In the genomic region with DNA sequence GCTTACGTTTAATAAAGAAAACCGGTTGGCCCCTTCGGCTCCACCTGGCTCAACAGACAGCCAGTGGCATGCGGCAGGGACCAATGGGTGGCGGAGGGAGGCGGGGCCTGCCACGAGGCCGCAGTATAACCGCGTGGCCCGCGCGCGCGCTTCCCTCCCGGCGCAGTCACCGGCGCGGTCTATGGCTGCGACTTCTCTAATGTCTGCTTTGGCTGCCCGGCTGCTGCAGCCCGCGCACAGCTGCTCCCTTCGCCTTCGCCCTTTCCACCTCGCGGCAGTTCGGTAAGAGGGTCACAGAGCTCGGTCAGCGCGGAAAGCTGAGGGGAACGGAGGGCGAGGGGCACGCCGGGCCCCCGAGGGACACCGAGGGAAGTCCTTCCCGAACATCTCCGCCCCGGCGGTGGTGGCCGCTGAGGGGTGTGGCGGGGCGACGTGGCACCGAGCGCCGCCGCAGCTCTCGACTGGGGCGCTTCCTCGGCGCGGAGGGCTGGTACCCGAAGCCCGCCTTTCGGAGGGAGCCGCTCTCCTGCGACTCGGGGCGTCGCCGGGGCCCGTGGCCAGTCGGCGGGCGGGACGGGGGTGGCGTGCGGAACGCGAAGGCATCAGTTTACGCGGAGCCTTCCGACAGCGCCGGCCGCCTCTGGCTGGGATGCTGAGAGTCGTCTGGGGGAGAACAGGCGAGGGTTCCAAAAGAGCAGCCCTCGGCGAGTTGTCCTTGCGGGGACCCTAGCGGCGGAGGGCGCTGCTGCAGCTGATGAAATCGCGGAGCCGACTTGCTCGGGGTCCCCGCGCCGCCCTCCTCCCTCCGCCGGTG, we compare ENCODE assay signal across 8 cellular contexts. TPM values are rescaled to one million over a fixed set of nuclear protein-coding genes. Genes with fewer than 3 reads are reported as not detected.
DNase-seq lines count a peak whose midpoint lies in the region; ATAC-seq, FAIRE-seq and TF ChIP-seq lines count a peak whose summit lies in the region.

A gene (plus strand): TSS at position 155 of the 814 bp plus-strand sequence. CDS start 27 bp downstream, at position 182.

- peak within 1 kb of the TSS; percentile 98 for H3K27ac Mint-ChIP-seq in activated CD4-positive, alpha-beta T cell treated with anti-CD3 and anti-CD28 coated beads, Interleukin-2, amount 10 ng/mL, durations not matched to agents 7 days and 5 days
- H3K27ac Mint-ChIP-seq in dendritic cell treated with granulocyte-macrophage colony-stimulating factor and Interleukin-4, amounts not matched to agents 40 ng/mL and 50 ng/mL, for 4 days, result peak within 1 kb of the TSS; percentile 92

- TF ChIP-seq RAD21 in HepG2 (CRISPR knock-in tag; IDR thresholded peaks at IDR 0.05), result peak; percentile 58; the same call in 1 of the 2 replicates

- TF ChIP-seq POLR2A in HepG2 (IDR thresholded peaks at IDR 0.05; ENCODE audit: insufficient read depth in 1 of 2, low read depth in 2 of 2, low read length in 2 of 2), result peak; percentile 96 to 99

- peaks cover 0 to 7% of the 10 kb centered on the region in 2 experiments; a peak in 1 of 5 replicates for H3K36me3 ChIP-seq in HepG2 (replicated peaks in 1 of 2; ENCODE audit: control insufficient read depth in 1 of 2, insufficient read depth in 2 of 2, low read length in 2 of 2)

- ATAC-seq in GM19351 (IDR thresholded peaks at IDR 0.05; ENCODE audit: unreplicated experiment) (peak; percentile 88), HG03521 (IDR thresholded peaks at IDR 0.05; ENCODE audit: unreplicated experiment) (peak; percentile 88), HepG2 (peak; percentile 94)

- no peak for FAIRE-seq in HepG2 (lab: Jason Lieb, UNC)

- H4K20me1 ChIP-seq in HepG2 (ENCODE audit: insufficient read depth, low read length), result peaks cover 40% of the 10 kb centered on the region

- H3K79me2 ChIP-seq in HepG2 (ENCODE audit: insufficient read depth, low read length), result peaks cover 45% of the 10 kb centered on the region

- H3K27me3 Mint-ChIP-seq in activated CD4-positive, alpha-beta T cell treated with anti-CD3 and anti-CD28 coated beads, Interleukin-2, amount 10 ng/mL, durations not matched to agents 7 days and 5 days, result no peaks in the 10 kb centered on the region
- H3K27me3 Mint-ChIP-seq in dendritic cell treated with granulocyte-macrophage colony-stimulating factor and Interleukin-4, amounts not matched to agents 40 ng/mL and 50 ng/mL, for 4 days, result no peaks in the 10 kb centered on the region

- no peaks in the 10 kb centered on the region for H3K9me3 Mint-ChIP-seq in activated CD4-positive, alpha-beta T cell treated with anti-CD3 and anti-CD28 coated beads, Interleukin-2, amount 10 ng/mL, durations not matched to agents 7 days and 5 days
- no peaks in the 10 kb centered on the region for H3K9me3 Mint-ChIP-seq in dendritic cell treated with granulocyte-macrophage colony-stimulating factor and Interleukin-4, amounts not matched to agents 40 ng/mL and 50 ng/mL, for 4 days

- no TSS peak for BruUV-seq in HepG2 (replicated peaks; lab: Mats Ljungman, UMichigan)

- H3K27ac ChIP-seq in C4-2B (peak within 1 kb of the TSS; percentile 96), HepG2 (ENCODE audit: extremely low read length, insufficient read depth, low read length) (peak within 1 kb of the TSS; percentile 94)

- TF ChIP-seq EP300 in HepG2 (IDR thresholded peaks at IDR 0.05; ENCODE audit: low read depth in 2 of 2, low read length in 2 of 2) (peak in 1 of 2 experiments; percentile 42; a peak in 1 of 4 replicates), HepG2 (CRISPR knock-in tag; IDR thresholded peaks at IDR 0.05; ENCODE audit: borderline replicate concordance) (peak; percentile 42; the same call in 1 of the 2 replicates)

- H2AFZ ChIP-seq in HepG2 (ENCODE audit: low read length), result peak within 1 kb of the TSS; percentile 6

- WGBS in HepG2 (ENCODE audit: low lambda C conversion rate), result 75% methylated on average over 78 of the region's 96 CpGs

- CTCF ChIA-PET in activated CD4-positive, alpha-beta T cell treated with anti-CD3 and anti-CD28 coated beads, Interleukin-2, amount 10 ng/mL, durations not matched to agents 7 days and 5 days (lab: Charles Lee), result interaction anchor here (0.6 to 6.1 kb wide), 11 partner anchors 9 to 294 kb away, joined by 3 to 83 read pairs (median 4); a partner anchor contains a TSS
- CTCF ChIA-PET in HepG2 (lab: Yijun Ruan, JAX; ENCODE audit: low intra/inter-chr PET ratio, low total read pairs), result no interaction called here

- no peaks in the 10 kb centered on the region; a peak in 1 of 5 replicates for H3K27me3 ChIP-seq in HepG2 (ENCODE audit: control insufficient read depth in 1 of 2, insufficient read depth in 2 of 2, low read length in 2 of 2)

- peak within 1 kb of the TSS; percentile 92 for H3K4me3 Mint-ChIP-seq in activated CD4-positive, alpha-beta T cell treated with anti-CD3 and anti-CD28 coated beads, Interleukin-2, amount 10 ng/mL, durations not matched to agents 7 days and 5 days
- peak within 1 kb of the TSS; percentile 95 for H3K4me3 Mint-ChIP-seq in dendritic cell treated with granulocyte-macrophage colony-stimulating factor and Interleukin-4, amounts not matched to agents 40 ng/mL and 50 ng/mL, for 4 days

- peak within 1 kb of the TSS; percentile 73 for H3K4me2 ChIP-seq in HepG2 (ENCODE audit: low read depth, low read length)

- H3K36me3 Mint-ChIP-seq in activated CD4-positive, alpha-beta T cell treated with anti-CD3 and anti-CD28 coated beads, Interleukin-2, amount 10 ng/mL, durations not matched to agents 7 days and 5 days (ENCODE audit: low read depth), result peaks cover 28% of the 10 kb centered on the region
- H3K36me3 Mint-ChIP-seq in dendritic cell treated with granulocyte-macrophage colony-stimulating factor and Interleukin-4, amounts not matched to agents 40 ng/mL and 50 ng/mL, for 4 days (ENCODE audit: low read depth), result peaks cover 51% of the 10 kb centered on the region

- H3K4me1 ChIP-seq in HepG2 (ENCODE audit: insufficient read depth, low read length), result peaks cover 60% of the 10 kb centered on the region

- in situ Hi-C loops in HepG2 (cut with HindIII; ENCODE audit: extremely low pct_ligation_motif_present, low pct_unique_long_range_greater_than_20kb), result no loop called here

- H3K9ac ChIP-seq in HepG2 (ENCODE audit: insufficient read depth, low read depth, low read length), result peak within 1 kb of the TSS; percentile 97

- peaks cover 55% of the 10 kb centered on the region for H3K4me1 Mint-ChIP-seq in activated CD4-positive, alpha-beta T cell treated with anti-CD3 and anti-CD28 coated beads, Interleukin-2, amount 10 ng/mL, durations not matched to agents 7 days and 5 days
- H3K4me1 Mint-ChIP-seq in dendritic cell treated with granulocyte-macrophage colony-stimulating factor and Interleukin-4, amounts not matched to agents 40 ng/mL and 50 ng/mL, for 4 days (ENCODE audit: low read depth), result peaks cover 44% of the 10 kb centered on the region

- TF ChIP-seq CTCF in C4-2B (conservative IDR thresholded peaks at IDR 0.05) (peak; percentile 61), HepG2 (CRISPR knock-in tag; IDR thresholded peaks at IDR 0.05) (peak; percentile 85)

- DNase-seq in NCI-H69 (lab: John Stamatoyannopoulos, UW), result peak; percentile 97
- peak; percentile 92 for DNase-seq in activated CD4-positive, alpha-beta T cell treated with anti-CD3 and anti-CD28 coated beads, Interleukin-2, amount 10 ng/mL, durations not matched to agents 7 days and 5 days
- DNase-seq in HepG2 (ENCODE audit: low spot score), result peak; percentile 97
- DNase-seq in stimulated activated CD4-positive, alpha-beta T cell treated with anti-CD3 and anti-CD28 coated beads, Interleukin-4, amount 100 ng/mL, for 1 hour, result peak; percentile 93

- intact Hi-C loops in dendritic cell treated with granulocyte-macrophage colony-stimulating factor and Interleukin-4, amounts not matched to agents 40 ng/mL and 50 ng/mL, for 4 days (cut with micrococcal nuclease), result loop anchor here (1.0 kb wide), 1 partner anchor 20 kb away; a partner anchor contains a TSS
- intact Hi-C loops in HepG2 (cut with micrococcal nuclease; ENCODE audit: unreplicated experiment), result loop anchor here (2.0 to 5.0 kb wide), 2 partner anchors 20 to 51 kb away; a partner anchor contains a TSS

- POLR2A ChIA-PET in activated CD4-positive, alpha-beta T cell treated with anti-CD3 and anti-CD28 coated beads, Interleukin-2, amount 10 ng/mL, durations not matched to agents 7 days and 5 days (lab: Charles Lee), result interaction anchor here (4.2 kb wide), 1 partner anchor 20 kb away, joined by 28 read pairs; a partner anchor contains a TSS
- POLR2A ChIA-PET in HepG2 (lab: Yijun Ruan, JAX), result interaction anchor here (0.7 to 5.6 kb wide), 17 partner anchors 7 to 370 kb away, joined by 3 to 53 read pairs (median 5); a partner anchor contains a TSS

- H3K4me3 ChIP-seq in HepG2 (replicated peaks in 1 of 3; ENCODE audit: insufficient read depth in 1 of 3, low read depth in 2 of 3, low read length in 3 of 3), result peak within 1 kb of the TSS; percentile 72 to 80 (median 78)

- no peaks in the 10 kb centered on the region for H3K9me3 ChIP-seq in HepG2 (ENCODE audit: low read length)

TF ChIP-seq in HepG2, 621 proteins besides CTCF, POLR2A, EP300 and RAD21 (continues in another document):
- TF ChIP-seq PLRG1 (conservative IDR thresholded peaks at IDR 0.05), result no peak

RNA-seq across cellular contexts. Expression of the gene that starts here (rescaled TPM):
- 100 to 1,000 TPM; 129 to 130 TPM for total RNA-seq in activated CD4-positive, alpha-beta T cell treated with anti-CD3 and anti-CD28 coated beads, Interleukin-2, amount 10 ng/mL, durations not matched to agents 7 days and 5 days
- 188 and 281 TPM in 2 replicates for total RNA-seq in HepG2 (2016; rRNA removed; fragmentation: Illumina TruSeq; extraction: Trizol)
- 38.9 and 41.2 TPM in 2 replicates for total RNA-seq in HepG2 (2016; cell fraction: cytosol; rRNA removed; fragmentation: Illumina TruSeq; extraction: Trizol; ENCODE audit: low read depth)
- total RNA-seq in HepG2 (2016; cell fraction: insoluble cytoplasmic fraction; rRNA removed; fragmentation: Illumina TruSeq; extraction: Trizol), result 188 and 279 TPM in 2 replicates
- 132 and 142 TPM in 2 replicates for total RNA-seq in HepG2 (2016; cell fraction: membrane; rRNA removed; fragmentation: Illumina TruSeq; extraction: Trizol)
- total RNA-seq in HepG2 (2016; cell fraction: nucleus; rRNA removed; fragmentation: Illumina TruSeq; extraction: Trizol), result 70.7 and 79.0 TPM in 2 replicates
- 197 and 269 TPM in 2 replicates for polyA plus RNA-seq in HepG2 (2011; rRNA removed)
- polyA plus RNA-seq in HepG2 (2011; cell fraction: cytosol; rRNA removed), result 162 and 205 TPM in 2 replicates
- polyA plus RNA-seq in HepG2 (2011; cell fraction: nucleus; rRNA removed), result 88.5 and 89.7 TPM in 2 replicates
- 224 and 287 TPM in 2 replicates for polyA plus RNA-seq in HepG2 (2012)
- polyA plus RNA-seq in HepG2 (2016; cell fraction: cytosol; fragmentation: Illumina TruSeq; extraction: Trizol; ENCODE audit: low read depth), result 31.0 and 33.2 TPM in 2 replicates
- polyA plus RNA-seq in HepG2 (2016; cell fraction: insoluble cytoplasmic fraction; fragmentation: Illumina TruSeq; extraction: Trizol; ENCODE audit: low read depth), result 225 and 240 TPM in 2 replicates
- polyA plus RNA-seq in HepG2 (2016; cell fraction: membrane; fragmentation: Illumina TruSeq; extraction: Trizol; ENCODE audit: low read depth), result 83.1 and 83.6 TPM in 2 replicates
- polyA plus RNA-seq in HepG2 (2016; cell fraction: nucleus; fragmentation: Illumina TruSeq; extraction: Trizol; ENCODE audit: insufficient read depth, low read depth), result 100 and 101 TPM in 2 replicates
- 148 and 336 TPM in 2 replicates for polyA minus RNA-seq in HepG2 (2011; rRNA and poly(A)+ RNA removed; ENCODE audit: low replicate concordance)
- polyA minus RNA-seq in HepG2 (2011; cell fraction: cytosol; rRNA and poly(A)+ RNA removed), result 201 and 205 TPM in 2 replicates
- polyA minus RNA-seq in HepG2 (2011; cell fraction: nucleus; rRNA and poly(A)+ RNA removed), result 97.9 and 128 TPM in 2 replicates

Comparison
In these comparisons a context has a peak if more than half of its experiments do, and no peak if none do; other contexts are left out.
1. Peak in every context shown above with its lines: DNase-seq, ATAC-seq, H3K4me3 ChIP-seq and H3K27ac ChIP-seq.